In the genomic region with DNA sequence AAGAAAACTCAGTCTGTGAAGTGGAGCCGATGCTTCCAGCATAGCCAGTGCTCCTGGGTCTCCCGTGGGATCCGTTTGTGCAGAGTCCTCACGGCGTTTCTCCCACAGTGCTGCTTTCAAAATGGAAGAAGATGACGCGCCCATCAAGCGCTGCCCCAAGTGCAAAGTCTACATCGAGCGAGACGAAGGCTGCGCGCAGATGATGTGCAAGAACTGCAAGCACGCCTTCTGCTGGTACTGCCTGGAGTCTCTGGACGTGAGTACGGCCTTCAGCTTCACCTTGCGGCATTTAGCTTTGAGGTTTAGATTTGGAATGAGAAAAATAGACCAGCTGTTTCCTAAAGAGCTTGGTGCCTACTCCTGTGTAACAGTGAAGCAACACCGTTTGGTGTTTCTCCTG, we compare ENCODE assay signal across 1 cellular context.
TF ChIP-seq lines count a peak whose summit lies in the region.

No MANE protein-coding gene starts in this region.

TF ChIP-seq in IMR-90, 13 proteins besides CTCF, POLR2A, EP300 and RAD21 (continued from another document):
- TF ChIP-seq CHD1 (IDR thresholded peaks at IDR 0.05; ENCODE audit: low read depth, low read length) = no peak
- no peak for TF ChIP-seq SMC3 (IDR thresholded peaks at IDR 0.05; ENCODE audit: low read depth, low read length)
- no peak for TF ChIP-seq FOS (IDR thresholded peaks at IDR 0.05; ENCODE audit: low read depth, low read length)
